15 cellular contexts compared by ENCODE assay signal in genomic region chr12:91921555-91921954, GRCh38.
"Had no signal": no experiment of that assay in that cellular context is flagged by ENCODE, and none has a peak within 500 bp of the region (broad histone marks: within the 10 kb centered on the region; RNA-seq: fewer than 3 reads in every experiment).

No MANE protein-coding gene starts in this region.

- H3K9me3 ChIP-seq: ascending aorta, left ventricle myocardium inferior, pancreas, stomach, thoracic aorta had no signal

- DNase-seq: activated CD4-positive, alpha-beta memory T cell treated with anti-CD3 and anti-CD28 coated beads, Interleukin-2, amount 10 ng/mL, durations not matched to agents 7 days and 5 days; activated naive CD4-positive, alpha-beta T cell treated with anti-CD3 and anti-CD28 coated beads, Interleukin-2, amount 50 U/mL, for 16 hours; effector CD4-positive, alpha-beta T cell; kidney; left ventricle myocardium inferior; mesendoderm; pancreas; stimulated activated CD4-positive, alpha-beta T cell treated with anti-CD3 and anti-CD28 coated beads, Interleukin-4, amount 100 ng/mL, for 4 hours; stomach had no signal

- H3K4me1 Mint-ChIP-seq: neural crest cell had no signal

- H3K4me3 ChIP-seq: ascending aorta, cardiac muscle cell, coronary artery, hepatocyte, left ventricle myocardium inferior, pancreas, stomach, thoracic aorta had no signal

- H3K9me3 Mint-ChIP-seq: neural crest cell had no signal

- H3K4me1 ChIP-seq: ascending aorta, left ventricle myocardium inferior had no signal

- H3K4me3 Mint-ChIP-seq: activated CD4-positive, alpha-beta memory T cell treated with anti-CD3 and anti-CD28 coated beads, Interleukin-2, amount 10 ng/mL, durations not matched to agents 7 days and 5 days; neural crest cell had no signal

- H3K27me3 Mint-ChIP-seq: activated CD4-positive, alpha-beta memory T cell treated with anti-CD3 and anti-CD28 coated beads, Interleukin-2, amount 10 ng/mL, durations not matched to agents 7 days and 5 days had no signal

- H3K27me3 ChIP-seq: ascending aorta, cardiac muscle cell, hepatocyte, pancreas, stomach had no signal

- H3K36me3 ChIP-seq: ascending aorta, cardiac muscle cell, left ventricle myocardium inferior, pancreas, stomach, thoracic aorta had no signal

- H3K27ac Mint-ChIP-seq: activated CD4-positive, alpha-beta memory T cell treated with anti-CD3 and anti-CD28 coated beads, Interleukin-2, amount 10 ng/mL, durations not matched to agents 7 days and 5 days had no signal
